In the genomic region with DNA sequence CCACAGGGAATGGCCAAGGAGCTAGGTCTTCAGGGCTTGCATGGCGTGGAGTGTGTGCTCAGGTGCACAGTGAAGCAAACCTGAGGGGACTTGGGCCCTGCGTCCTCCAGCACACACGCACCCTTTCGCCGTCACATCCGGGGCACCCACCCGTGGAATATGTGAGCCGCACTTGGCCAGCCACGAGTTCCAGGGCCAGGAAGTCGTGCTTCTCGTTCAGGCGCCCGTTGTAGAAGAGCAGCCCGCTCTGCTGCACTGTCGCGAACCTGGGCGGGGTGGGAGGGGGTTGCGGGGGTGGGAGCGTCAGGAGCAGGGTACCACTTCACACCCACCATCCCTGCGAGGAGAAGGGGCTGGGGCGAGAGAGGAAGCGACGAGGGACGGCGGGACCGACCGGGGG, we compare ENCODE assay signal across 10 cellular contexts. TPM values are rescaled to one million over a fixed set of nuclear protein-coding genes. Genes with fewer than 3 reads are reported as not detected.
DNase-seq lines count a peak whose midpoint lies in the region; ATAC-seq and TF ChIP-seq lines count a peak whose summit lies in the region.
"Had no signal": no experiment of that assay in that cellular context is flagged by ENCODE, and none has a peak within 500 bp of the region (broad histone marks: within the 10 kb centered on the region; RNA-seq: fewer than 3 reads in every experiment).

No MANE protein-coding gene starts in this region.

- H3K9me3 ChIP-seq in body of pancreas (no peaks in the 10 kb centered on the region), tibial artery (no peaks in the 10 kb centered on the region)

- H3K27ac ChIP-seq in body of pancreas (peak overlapping the region in 3 of 4 donors; percentile 76 to 87 (median 78)), tibial artery (peak overlapping the region; percentile 79 to 86)

- H3K27me3 Mint-ChIP-seq in natural killer cell (ENCODE audit: low read depth in 2 of 2), result peaks cover 7 to 8% of the 10 kb centered on the region in 2 donors

- no peaks in the 10 kb centered on the region for H3K27me3 ChIP-seq in body of pancreas
- H3K27me3 ChIP-seq in tibial artery, result no peaks in the 10 kb centered on the region

- peaks cover 6% of the 10 kb centered on the region for H3K4me1 ChIP-seq in body of pancreas
- peaks cover 0 to 19% (median 14%) of the 10 kb centered on the region in 4 donors for H3K4me1 ChIP-seq in tibial artery

- intact Hi-C loops in body of pancreas (cut with DNase I), result no loop called here
- intact Hi-C loops in natural killer cell (cut with micrococcal nuclease), result loop anchor here (1.0 kb wide), 1 partner anchor 20 kb away; the partner anchor contains the start of gene SLC26A6
- intact Hi-C loops in tibial artery (cut with DNase I; ENCODE audit: low total_unique reads), result no loop called here

- TF ChIP-seq CTCF in body of pancreas (IDR thresholded peaks at IDR 0.05) (no peak), natural killer cell (IDR thresholded peaks at IDR 0.05) (no peak), tibial artery (IDR thresholded peaks at IDR 0.05) (no peak)

- 6 to 16% methylated on average over 17 to 27 of the region's 27 CpGs for WGBS in body of pancreas, 2 donors

- H3K27ac Mint-ChIP-seq in natural killer cell, result peak overlapping the region; percentile 31 to 73

- peak overlapping the region; percentile 75 for H3K4me3 Mint-ChIP-seq in natural killer cell

- TF ChIP-seq POLR2A in body of pancreas (IDR thresholded peaks at IDR 0.05), result no peak

- ATAC-seq in body of pancreas (peak; percentile 2), natural killer cell (peak; percentile 24 to 52 (median 31)), GM21576 (IDR thresholded peaks at IDR 0.05; ENCODE audit: unreplicated experiment) (no peak), GM18498 (IDR thresholded peaks at IDR 0.05; ENCODE audit: unreplicated experiment) (no peak)
- ATAC-seq: K562 had no signal

- peaks cover 5 to 8% of the 10 kb centered on the region in 2 donors for H3K4me1 Mint-ChIP-seq in natural killer cell

- H3K36me3 Mint-ChIP-seq in natural killer cell, result no peaks in the 10 kb centered on the region

- H3K9me3 Mint-ChIP-seq in natural killer cell, result no peaks in the 10 kb centered on the region

- H3K4me3 ChIP-seq in body of pancreas, result peak overlapping the region in 1 of 2 donors; percentile 32
- peak overlapping the region; percentile 55 to 79 for H3K4me3 ChIP-seq in tibial artery
- H3K4me3 ChIP-seq: K562 had no signal

- no peaks in the 10 kb centered on the region for H3K36me3 ChIP-seq in body of pancreas (replicated peaks in 1 of 2; ENCODE audit: insufficient read depth in 1 of 2, low read depth in 2 of 2)
- H3K36me3 ChIP-seq in tibial artery, result no peaks in the 10 kb centered on the region

- peak in 3 of 5 donors; percentile 43 to 72 (median 43) for DNase-seq in T-helper 1 cell
- DNase-seq in body of pancreas, result peak in 1 of 4 donors; percentile 21
- no peak for DNase-seq in natural killer cell
- DNase-seq in tibial artery, result no peak
- DNase-seq in COLO668 (lab: John Stamatoyannopoulos, UW; ENCODE audit: unreplicated experiment), result no peak
- DNase-seq in NCI-H69 (lab: John Stamatoyannopoulos, UW), result no peak

RNA-seq across cellular contexts. Expression of gene CELSR3, which starts 7.1 kb away (rescaled TPM):
- total RNA-seq in body of pancreas, result 1 to 10 TPM in 1 of 2 donors, under 1 TPM in 1; 0.66 to 2.6 TPM
- total RNA-seq in natural killer cell, result 1 to 10 TPM; 2.0 to 3.4 (median 2.6) TPM

RNA-seq across cellular contexts. Expression of gene SLC26A6, which starts 20.3 kb away (rescaled TPM):
- total RNA-seq in body of pancreas (10 to 100 TPM; 17.8 to 35.0 TPM), natural killer cell (10 to 100 TPM; 25.8 to 37.6 (median 32.3) TPM)

RNA-seq across cellular contexts. Expression of gene NCKIPSD, which starts 30.1 kb away (rescaled TPM):
- total RNA-seq in body of pancreas, result 10 to 100 TPM; 16.6 to 22.1 TPM
- 10 to 100 TPM; 12.2 to 14.1 (median 12.8) TPM for total RNA-seq in natural killer cell

RNA-seq across cellular contexts. Expression of gene TMEM89, which starts 34.0 kb away (rescaled TPM):
- total RNA-seq in body of pancreas (not detected), natural killer cell (not detected)
- total RNA-seq: glomerular endothelial cell, K562 had no signal

RNA-seq across cellular contexts. Expression of gene UQCRC1, which starts 46.1 kb away (rescaled TPM):
- total RNA-seq in body of pancreas (100 to 1,000 TPM in 1 of 2 donors, 10 to 100 TPM in 1; 92.9 to 161 TPM), natural killer cell (100 to 1,000 TPM; 117 to 139 (median 124) TPM)

Comparison
In these comparisons a context has a peak if more than half of its experiments do, and no peak if none do; other contexts are left out.
1. DNase-seq: peak in T-helper 1 cell (3 of 5); none in natural killer cell (single experiment), tibial artery (0 of 2), COLO668 (single experiment) and NCI-H69 (single experiment).
2. ATAC-seq: peak in body of pancreas (single experiment) and natural killer cell (3 of 3); none in GM21576 (single experiment) and GM18498 (single experiment).